Comparison of ENCODE assay signal across 20 cellular contexts in the genomic region with DNA sequence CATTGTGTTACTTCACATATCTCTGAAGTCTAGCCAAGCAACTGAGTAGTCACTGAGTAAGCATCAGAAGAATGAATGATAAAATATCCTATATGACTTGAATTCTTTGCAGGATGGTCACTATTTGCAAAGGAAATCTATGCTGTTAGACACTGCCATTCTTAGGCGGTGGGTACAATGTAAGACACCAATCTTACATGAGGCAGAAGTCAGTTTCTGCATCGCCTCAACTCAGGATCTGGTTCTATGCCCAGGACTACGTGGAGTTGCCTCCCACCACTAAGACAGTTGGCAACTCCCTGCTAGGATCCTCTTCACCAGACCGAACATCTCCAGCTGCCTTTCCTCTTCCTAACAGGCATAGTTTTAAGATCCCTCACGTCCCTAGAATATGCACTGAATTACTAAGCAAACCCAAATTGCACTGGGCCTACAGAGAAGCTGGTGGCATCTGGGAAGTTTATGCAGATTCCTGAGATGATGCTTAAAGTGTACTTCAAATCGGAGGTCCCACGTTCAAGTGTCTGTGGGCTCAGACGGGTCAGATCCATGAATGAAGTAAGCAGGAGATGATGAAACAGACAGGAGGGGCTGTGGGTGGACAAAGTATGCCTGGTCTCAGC. TPM values are rescaled to one million over a fixed set of nuclear protein-coding genes. Genes with fewer than 3 reads are reported as not detected.
A peak's percentile ranks its signal among the peaks of the same experiment; 100 is the strongest.
DNase-seq lines count a peak whose midpoint lies in the region; ATAC-seq, FAIRE-seq and TF ChIP-seq lines count a peak whose summit lies in the region.
"Had no signal": no experiment of that assay in that cellular context is flagged by ENCODE, and none has a peak within 500 bp of the region (broad histone marks: within the 10 kb centered on the region; RNA-seq: fewer than 3 reads in every experiment).

No MANE protein-coding gene starts in this region.

- H3K79me2 ChIP-seq in keratinocyte (ENCODE audit: control insufficient read depth, insufficient read depth, low read length) = no peaks in the 10 kb centered on the region

- TF ChIP-seq EP300 in A549 (IDR thresholded peaks at IDR 0.05) = peak in 1 of 2 experiments; percentile 59; a peak in 2 of 5 replicates

- peaks cover 3 to 6% of the 10 kb centered on the region in 2 experiments for H3K36me3 ChIP-seq in keratinocyte (ENCODE audit: control insufficient read depth in 2 of 2, extremely low read depth in 1 of 2, insufficient read depth in 2 of 2, low read length in 2 of 2)
- H3K36me3 ChIP-seq in WERI-Rb-1 = peaks cover 26% of the 10 kb centered on the region
- H3K36me3 ChIP-seq: cardiac muscle cell had no signal

- CTCF ChIA-PET in A549 (lab: Yijun Ruan, JAX) = no interaction called here

- WGBS in A549 (ENCODE audit: missing lambda C conversion rate) = 37% methylated on average over 8 of the region's 8 CpGs

- no peak for TF ChIP-seq POLR2A in A549 (IDR thresholded peaks at IDR 0.05; ENCODE audit: low read length)

- H3K9ac ChIP-seq in keratinocyte (ENCODE audit: control insufficient read depth, extremely low read depth, insufficient read depth, low read length) = no peak overlapping the region

- H3K4me2 ChIP-seq in A549 (peak overlapping the region; percentile 64), keratinocyte (ENCODE audit: control insufficient read depth, extremely low read depth, insufficient read depth, low read depth, low read length) (no peak overlapping the region)
- H3K4me2 ChIP-seq: PC-9 had no signal

- no peak for TF ChIP-seq RAD21 in A549 (conservative IDR thresholded peaks at IDR 0.05 in 1 of 2, IDR thresholded peaks at IDR 0.05 in 1 of 2)

- FAIRE-seq in A549 (lab: Jason Lieb, UNC) (no peak), keratinocyte (lab: Jason Lieb, UNC) (peak; percentile 17)

- dilution Hi-C loops in keratinocyte (cut with MboI; ENCODE audit: extremely low pct_ligation_motif_present, low sequenced_read_pairs) = no loop called here

- POLR2A ChIA-PET in A549 (lab: Yijun Ruan, JAX) = no interaction called here

- H3K4me1 ChIP-seq in A549 = peaks cover 74% of the 10 kb centered on the region
- peaks cover 53% of the 10 kb centered on the region for H3K4me1 ChIP-seq in keratinocyte (ENCODE audit: control insufficient read depth, extremely low read depth, insufficient read depth, low read length)

- no peaks in the 10 kb centered on the region for H3K9me3 ChIP-seq in A549
- H3K9me3 ChIP-seq in keratinocyte (ENCODE audit: control insufficient read depth, low read depth, low read length) = no peaks in the 10 kb centered on the region
- H3K9me3 ChIP-seq in WERI-Rb-1 (ENCODE audit: severe bottlenecking) = no peaks in the 10 kb centered on the region
- H3K9me3 ChIP-seq: transverse colon had no signal

- peak; percentile 19 to 48; a peak in 3 of 6 replicates for ATAC-seq in A549
- no peak for ATAC-seq in GM21447 (IDR thresholded peaks at IDR 0.05; ENCODE audit: unreplicated experiment)
- no peak for ATAC-seq in GM18511 (IDR thresholded peaks at IDR 0.05; ENCODE audit: unreplicated experiment)
- ATAC-seq: activated CD8-positive, alpha-beta memory T cell treated with anti-CD3 and anti-CD28 coated beads, Interleukin-2, amount 10 ng/mL, durations not matched to agents 7 days and 5 days; natural killer cell treated with Interleukin-12 subunit alpha and Interleukin-12 subunit beta and Interleukin-15 and Interleukin-18, amount 100 ng/mL, for 72 hours had no signal

- H3K27me3 ChIP-seq in keratinocyte (ENCODE audit: control insufficient read depth, extremely low read depth, insufficient read depth, low read length) (no peaks in the 10 kb centered on the region), WERI-Rb-1 (ENCODE audit: insufficient read depth, low read depth, severe bottlenecking) (no peaks in the 10 kb centered on the region)
- H3K27me3 ChIP-seq: cardiac muscle cell, transverse colon had no signal

- H2AFZ ChIP-seq in keratinocyte (ENCODE audit: control insufficient read depth, low read length) = no peak overlapping the region
- H2AFZ ChIP-seq: PC-9 had no signal

- H3K27ac ChIP-seq in A549 = peak overlapping the region; percentile 61 to 82
- H3K27ac ChIP-seq in keratinocyte (ENCODE audit: control insufficient read depth, insufficient read depth, low read length) = no peak overlapping the region
- H3K27ac ChIP-seq in WERI-Rb-1 = no peak overlapping the region
- H3K27ac ChIP-seq: cardiac muscle cell, PC-9, transverse colon had no signal

- no peaks in the 10 kb centered on the region for H3K9me1 ChIP-seq in keratinocyte (ENCODE audit: control insufficient read depth, extremely low read depth, insufficient read depth, low read length)

- no peaks in the 10 kb centered on the region for H4K20me1 ChIP-seq in keratinocyte (ENCODE audit: control insufficient read depth, extremely low read depth, insufficient read depth, low read length)

- TF ChIP-seq CTCF in A549 (IDR thresholded peaks at IDR 0.05) (no peak), keratinocyte (optimal IDR thresholded peaks at IDR 0.05 in 1 of 3, IDR thresholded peaks at IDR 0.05 in 1 of 3, conservative IDR thresholded peaks at IDR 0.05 in 1 of 3; ENCODE audit: extremely low read depth in 1 of 3, insufficient read depth in 2 of 3, low read length in 3 of 3) (no peak), WERI-Rb-1 (IDR thresholded peaks at IDR 0.05; ENCODE audit: low read depth, low read length) (no peak)

- H3K4me3 ChIP-seq in A549 (no peak overlapping the region), keratinocyte (ENCODE audit: control insufficient read depth in 2 of 3, extremely low read depth in 1 of 3, insufficient read depth in 2 of 3, low read depth in 1 of 3, low read length in 3 of 3) (no peak overlapping the region), WERI-Rb-1 (ENCODE audit: low read depth, low read length) (no peak overlapping the region)
- H3K4me3 ChIP-seq: cardiac muscle cell, PC-9, transverse colon had no signal

- DNase-seq in A549 (ENCODE audit: low read depth in 1 of 2, low spot score in 1 of 2) (peak in 1 of 2 experiments; percentile 53), HS-27A (ENCODE audit: low read depth) (peak; percentile 60), astrocyte of the hippocampus (ENCODE audit: low read depth, low spot score) (peak; percentile 39), keratinocyte (ENCODE audit: low read depth, low spot score) (no peak), WERI-Rb-1 (no peak)
- no peak for DNase-seq in stimulated activated CD4-positive, alpha-beta T cell treated with anti-CD3 and anti-CD28 coated beads, Interleukin-4, amount 100 ng/mL, for 24 hours
- DNase-seq: activated B cell treated with CpG ODN at 0.5 μM for 24 hours; activated CD8-positive, alpha-beta memory T cell treated with anti-CD3 and anti-CD28 coated beads, Interleukin-2, amount 10 ng/mL, durations not matched to agents 7 days and 5 days; activated gamma-delta T cell treated with Interleukin-2 at 50 U/mL for 16 hours; H7; Karpas-422; NCI-H187 treated with DMSO at 0.1 percent for 48 hours; NCI-H524 treated with DMSO at 0.1 percent for 48 hours; PC-9; stimulated activated CD4-positive, alpha-beta T cell treated with anti-CD3 and anti-CD28 coated beads, Interleukin-2, amount 100 ng/mL, for 24 hours; transverse colon had no signal

TF ChIP-seq in A549, 52 proteins besides CTCF, POLR2A, EP300 and RAD21 (continues in another document):
- TF ChIP-seq ZSCAN20 (CRISPR knock-in tag; IDR thresholded peaks at IDR 0.05) (no peak), ZFP36 (IDR thresholded peaks at IDR 0.05; ENCODE audit: borderline replicate concordance, partially characterized antibody) (no peak), TFCP2L1 (CRISPR knock-in tag; IDR thresholded peaks at IDR 0.05) (no peak), HOXA7 (CRISPR knock-in tag; IDR thresholded peaks at IDR 0.05) (no peak), RARB (CRISPR knock-in tag; IDR thresholded peaks at IDR 0.05) (no peak), RNF2 (IDR thresholded peaks at IDR 0.05; ENCODE audit: borderline replicate concordance, low read depth) (no peak), MAFK (IDR thresholded peaks at IDR 0.05; ENCODE audit: partially characterized antibody) (no peak), FOXS1 (CRISPR knock-in tag; IDR thresholded peaks at IDR 0.05) (no peak), MYC (IDR thresholded peaks at IDR 0.05; ENCODE audit: borderline replicate concordance, low read length) (no peak), HOXB13 (CRISPR knock-in tag; IDR thresholded peaks at IDR 0.05; ENCODE audit: low read depth) (no peak)
- TF ChIP-seq, protein P1, sequence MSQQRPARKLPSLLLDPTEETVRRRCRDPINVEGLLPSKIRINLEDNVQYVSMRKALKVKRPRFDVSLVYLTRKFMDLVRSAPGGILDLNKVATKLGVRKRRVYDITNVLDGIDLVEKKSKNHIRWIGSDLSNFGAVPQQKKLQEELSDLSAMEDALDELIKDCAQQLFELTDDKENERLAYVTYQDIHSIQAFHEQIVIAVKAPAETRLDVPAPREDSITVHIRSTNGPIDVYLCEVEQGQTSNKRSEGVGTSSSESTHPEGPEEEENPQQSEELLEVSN (IDR thresholded peaks at IDR 0.05; ENCODE audit: borderline replicate concordance, low read depth) = no peak
- TF ChIP-seq, protein P2, sequence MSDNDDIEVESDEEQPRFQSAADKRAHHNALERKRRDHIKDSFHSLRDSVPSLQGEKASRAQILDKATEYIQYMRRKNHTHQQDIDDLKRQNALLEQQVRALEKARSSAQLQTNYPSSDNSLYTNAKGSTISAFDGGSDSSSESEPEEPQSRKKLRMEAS (IDR thresholded peaks at IDR 0.05) = no peak

RNA-seq across cellular contexts. Expression of a gene that starts 45.6 kb away (rescaled TPM):
- polyA plus RNA-seq in A549 (2011; rRNA removed) (27.0 and 57.4 TPM in 2 replicates), A549 (2017; fragmentation: RNase III; extraction: RNeasy Plus Mini Kit Qiagen cat#74134 plus additional on column Dnase treatment) (24.5 to 26.1 TPM (median 25.1 TPM) in 3 replicates), keratinocyte (31.6 to 68.4 TPM (median 67.9 TPM) in 3 replicates)
- 5.0 and 8.5 TPM in 2 replicates for polyA plus RNA-seq in A549 (2012; cell fraction: cytosol; rRNA removed)
- 5.9 and 6.6 TPM in 2 replicates for polyA plus RNA-seq in A549 (2012; cell fraction: nucleus; rRNA removed)
- polyA minus RNA-seq in A549 (2011; rRNA and poly(A)+ RNA removed) = 27.6 and 42.3 TPM in 2 replicates
- 27.3 TPM for polyA plus RNA-seq in keratinocyte (2011; ENCODE audit: low read depth)
- 34.7 and 72.0 TPM in 2 replicates for polyA plus RNA-seq in keratinocyte (2011; cell fraction: cytosol; rRNA removed)
- polyA plus RNA-seq in keratinocyte (2011; cell fraction: nucleus; rRNA removed) = 71.0 and 79.8 TPM in 2 replicates
- polyA plus RNA-seq in keratinocyte (2012; ENCODE audit: low replicate concordance) = 29.7 and 44.1 TPM in 2 replicates
- 57.1 to 113 TPM (median 102 TPM) in 3 replicates for polyA minus RNA-seq in keratinocyte
- 39.9 TPM for polyA minus RNA-seq in keratinocyte (2011; cell fraction: cytosol; rRNA and poly(A)+ RNA removed)
- 51.5 and 173 TPM in 2 replicates for polyA minus RNA-seq in keratinocyte (2011; cell fraction: nucleus; rRNA and poly(A)+ RNA removed)

Comparison
In these comparisons a context has a peak if more than half of its experiments do, and no peak if none do; other contexts are left out.
1. ATAC-seq: peak in A549 (2 of 2); none in GM21447 (single experiment) and GM18511 (single experiment).
2. DNase-seq: peak in HS-27A (single experiment) and astrocyte of the hippocampus (single experiment); none in keratinocyte (single experiment), WERI-Rb-1 (single experiment) and stimulated activated CD4-positive, alpha-beta T cell treated with anti-CD3 and anti-CD28 coated beads, Interleukin-4, amount 100 ng/mL, for 24 hours (single experiment).
3. H3K27ac ChIP-seq: peak in A549 (2 of 2); none in keratinocyte (single experiment) and WERI-Rb-1 (single experiment).